ENCODE assay signal across 8 cellular contexts in genomic region chr12:45989857-45990467, GRCh38. TPM values are rescaled to one million over a fixed set of nuclear protein-coding genes. Genes with fewer than 3 reads are reported as not detected.
A peak's percentile ranks its signal among the peaks of the same experiment; 100 is the strongest.
DNase-seq lines count a peak whose midpoint lies in the region; ATAC-seq and TF ChIP-seq lines count a peak whose summit lies in the region.

No MANE protein-coding gene starts in this region.

- no peak overlapping the region for H2AK5ac ChIP-seq in mesenchymal stem cell (ENCODE audit: low read length, severe bottlenecking)

- H3K9ac ChIP-seq in mesenchymal stem cell (ENCODE audit: low read length), result peak overlapping the region; percentile 99

- H3K4me3 ChIP-seq in dorsolateral prefrontal cortex, result peak overlapping the region; percentile 64 to 99 (median 88)
- peak overlapping the region; percentile 89 to 92 for H3K4me3 ChIP-seq in mesenchymal stem cell (ENCODE audit: insufficient read depth in 1 of 2, low read depth in 1 of 2, low read length in 2 of 2)

- H3K36me3 Mint-ChIP-seq in activated CD4-positive, alpha-beta T cell treated with anti-CD3 and anti-CD28 coated beads, Interleukin-2, amount 10 ng/mL, durations not matched to agents 24 days and 14 days (ENCODE audit: low read depth), result peaks cover 36% of the 10 kb centered on the region

- peaks cover 4% of the 10 kb centered on the region for H3K27me3 Mint-ChIP-seq in activated CD4-positive, alpha-beta T cell treated with anti-CD3 and anti-CD28 coated beads, Interleukin-2, amount 10 ng/mL, durations not matched to agents 24 days and 14 days

- H3K9me3 ChIP-seq in mesenchymal stem cell (ENCODE audit: control insufficient read depth, low read length), result no peaks in the 10 kb centered on the region

- H4K91ac ChIP-seq in mesenchymal stem cell (ENCODE audit: low read length), result peak overlapping the region; percentile 91

- peak overlapping the region; percentile 99 for H3K27ac Mint-ChIP-seq in activated CD4-positive, alpha-beta T cell treated with anti-CD3 and anti-CD28 coated beads, Interleukin-2, amount 10 ng/mL, durations not matched to agents 24 days and 14 days

- intact Hi-C loops in activated CD4-positive, alpha-beta T cell treated with anti-CD3 and anti-CD28 coated beads, Interleukin-2, amount 10 ng/mL, durations not matched to agents 24 days and 14 days (cut with micrococcal nuclease), result loop anchor here (1.0 to 10.0 kb wide), 11 partner anchors 221 to 1375 kb away; partner anchors contain the start of gene ANO6
- intact Hi-C loops in dorsolateral prefrontal cortex (cut with DNase I), result loop anchor here (1.0 to 10.0 kb wide), 10 partner anchors 97 to 1707 kb away; no protein-coding TSS in a partner anchor

- H3K4me1 Mint-ChIP-seq in activated CD4-positive, alpha-beta T cell treated with anti-CD3 and anti-CD28 coated beads, Interleukin-2, amount 10 ng/mL, durations not matched to agents 24 days and 14 days, result peaks cover 48% of the 10 kb centered on the region

- no peaks in the 10 kb centered on the region for H3K79me1 ChIP-seq in mesenchymal stem cell (replicated peaks; ENCODE audit: low read length, poor library complexity, severe bottlenecking)

- H4K8ac ChIP-seq in mesenchymal stem cell (ENCODE audit: low read length), result peak overlapping the region; percentile 93

- H3K18ac ChIP-seq in mesenchymal stem cell (ENCODE audit: low read depth in 1 of 2, low read length in 2 of 2), result peak overlapping the region; percentile 90 to 91

- H3K4me3 Mint-ChIP-seq in activated CD4-positive, alpha-beta T cell treated with anti-CD3 and anti-CD28 coated beads, Interleukin-2, amount 10 ng/mL, durations not matched to agents 24 days and 14 days, result peak overlapping the region; percentile 96

- H3K4ac ChIP-seq in mesenchymal stem cell (ENCODE audit: low read depth in 1 of 2, low read length in 2 of 2), result peak overlapping the region; percentile 55 to 92

- H3K27me3 ChIP-seq in dorsolateral prefrontal cortex (no peaks in the 10 kb centered on the region), mesenchymal stem cell (ENCODE audit: control insufficient read depth in 1 of 2, insufficient read depth in 1 of 2, low read length in 2 of 2) (no peaks in the 10 kb centered on the region)

- peak in 3 of 56 donors; percentile 4 to 30 (median 8) for TF ChIP-seq CTCF in dorsolateral prefrontal cortex (IDR thresholded peaks at IDR 0.05 in 54 of 56, conservative IDR thresholded peaks at IDR 0.05 in 2 of 56; ENCODE audit: low read depth in 1 of 56, partially characterized antibody in 56 of 56)

- H3K9me3 Mint-ChIP-seq in activated CD4-positive, alpha-beta T cell treated with anti-CD3 and anti-CD28 coated beads, Interleukin-2, amount 10 ng/mL, durations not matched to agents 24 days and 14 days, result peaks cover 4% of the 10 kb centered on the region

- H2BK120ac ChIP-seq in mesenchymal stem cell (ENCODE audit: low read depth, low read length), result peak overlapping the region; percentile 39

- DNase-seq in DMS 273 (lab: John Stamatoyannopoulos, UW; ENCODE audit: unreplicated experiment) (peak; percentile 76), DMS 273 treated with DMSO at 0.1 percent for 48 hours (lab: John Stamatoyannopoulos, UW) (no peak), NCI-H1092 treated with DMSO at 0.1 percent for 48 hours (lab: John Stamatoyannopoulos, UW) (peak; percentile 76), dorsolateral prefrontal cortex (peak in 2 of 10 donors; percentile 44 to 75), mesenchymal stem cell (peak; percentile 79)
- DNase-seq in activated CD4-positive, alpha-beta T cell treated with anti-CD3 and anti-CD28 coated beads, Interleukin-2, amount 10 ng/mL, durations not matched to agents 24 days and 14 days, result peak; percentile 89
- peak; percentile 31 to 37 for DNase-seq in stimulated activated CD8-positive, alpha-beta memory T cell treated with anti-CD3 and anti-CD28 coated beads, Interleukin-15, amount 100 ng/mL, for 4 hours (ENCODE audit: low read depth in 2 of 2)

- peaks cover 5% of the 10 kb centered on the region for H3K4me1 ChIP-seq in mesenchymal stem cell (ENCODE audit: control insufficient read depth, insufficient read depth, low read depth, low read length)

- under 1% methylated on average over 41 of the region's 61 CpGs for WGBS in mesenchymal stem cell

- peak overlapping the region; percentile 39 for H3K4me2 ChIP-seq in mesenchymal stem cell (ENCODE audit: low read length, poor library complexity, severe bottlenecking)

- peak overlapping the region; percentile 4 to 71 for H2BK12ac ChIP-seq in mesenchymal stem cell (ENCODE audit: low read length in 2 of 2)

- H2AFZ ChIP-seq in mesenchymal stem cell (ENCODE audit: low read depth, low read length), result peak overlapping the region; percentile 89

- peak overlapping the region; percentile 87 for H2BK5ac ChIP-seq in mesenchymal stem cell (ENCODE audit: low read depth, low read length, poor library complexity, severe bottlenecking)

- peaks cover 0 to 16% of the 10 kb centered on the region in 2 experiments for H3K36me3 ChIP-seq in mesenchymal stem cell (ENCODE audit: control insufficient read depth in 1 of 2, insufficient read depth in 2 of 2, low read depth in 1 of 2, low read length in 2 of 2)

- peak overlapping the region in 1 of 2 experiments; percentile 94 for H3K14ac ChIP-seq in mesenchymal stem cell (ENCODE audit: low read length in 2 of 2)

- peak overlapping the region; percentile 95 for H2BK15ac ChIP-seq in mesenchymal stem cell (ENCODE audit: low read depth, poor library complexity, severe bottlenecking)

- peak; percentile 21 for ATAC-seq in HG02610 (IDR thresholded peaks at IDR 0.05; ENCODE audit: unreplicated experiment)

- peak overlapping the region in 1 of 2 experiments; percentile 48 for H3K23ac ChIP-seq in mesenchymal stem cell (ENCODE audit: low read length in 2 of 2)

- H3K27ac ChIP-seq in dorsolateral prefrontal cortex (peak overlapping the region; percentile 89 to 99 (median 98)), mesenchymal stem cell (ENCODE audit: low read length, poor library complexity, severe bottlenecking) (peak overlapping the region; percentile 82)

RNA-seq across cellular contexts. Expression of gene SCAF11, which starts 0.4 kb away (rescaled TPM):
- 126 and 140 TPM in 2 replicates for total RNA-seq in activated CD4-positive, alpha-beta T cell treated with anti-CD3 and anti-CD28 coated beads, Interleukin-2, amount 10 ng/mL, durations not matched to agents 24 days and 14 days
- total RNA-seq in dorsolateral prefrontal cortex, result 100 to 1,000 TPM in 2 of 120 experiments, 10 to 100 TPM in 118; 54.6 to 110 (median 75.2) TPM
- polyA plus RNA-seq in mesenchymal stem cell (2013, experiment 1 of 2), result 53.8 TPM
- polyA plus RNA-seq in mesenchymal stem cell (2013, experiment 2 of 2), result 55.9 TPM
